Comparison of ENCODE assay signal across 8 cellular contexts in the genomic region with DNA sequence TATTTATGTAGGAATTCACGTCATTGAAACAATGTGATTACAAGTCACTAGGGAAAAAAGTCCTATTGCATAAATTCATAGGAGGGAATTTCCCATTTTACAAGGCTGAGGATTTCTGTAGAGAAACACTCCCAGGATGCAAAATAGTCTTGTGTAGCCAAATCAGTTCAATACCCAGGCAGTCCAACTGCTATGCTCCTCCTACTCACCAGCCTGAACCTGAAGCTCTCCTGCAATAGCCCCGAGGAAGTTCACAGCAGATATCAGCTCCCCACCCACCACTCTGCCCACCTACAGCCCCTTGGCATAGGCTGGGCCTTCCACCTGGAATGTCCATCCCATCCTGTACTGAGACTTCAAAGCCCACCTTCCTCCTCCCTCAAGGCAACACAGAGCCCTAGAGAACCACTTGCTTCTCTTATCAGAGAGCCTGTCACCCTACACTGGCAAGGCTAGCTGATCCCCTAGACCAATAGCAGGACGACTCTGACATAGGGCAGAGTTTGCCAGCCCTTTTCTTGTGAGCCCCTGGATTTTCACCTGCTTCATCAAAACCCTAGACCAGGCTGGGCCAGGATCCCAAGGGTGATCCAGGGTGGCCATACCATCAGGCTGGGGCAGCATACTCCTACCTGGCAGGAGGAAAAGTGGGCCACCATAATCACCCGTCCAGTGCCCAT. TPM values are rescaled to one million over a fixed set of nuclear protein-coding genes. Genes with fewer than 3 reads are reported as not detected.
DNase-seq lines count a peak whose midpoint lies in the region; ATAC-seq and TF ChIP-seq lines count a peak whose summit lies in the region.

No MANE protein-coding gene starts in this region.

- TF ChIP-seq CTCF in Calu3 (IDR thresholded peaks at IDR 0.05; ENCODE audit: unreplicated experiment) (no peak), kidney epithelial cell (IDR thresholded peaks at IDR 0.05; ENCODE audit: insufficient read depth, low read length, poor library complexity, severe bottlenecking) (no peak), testis (IDR thresholded peaks at IDR 0.05) (no peak)

- BruUV-seq in Calu3 (replicated peaks; lab: Mats Ljungman, UMichigan) = no TSS peak

- no peaks in the 10 kb centered on the region for H3K9me3 ChIP-seq in testis

- CTCF ChIA-PET in Calu3 (lab: Charles Lee) = no interaction called here

- peaks cover 50% of the 10 kb centered on the region for H3K36me3 Mint-ChIP-seq in Calu3 (ENCODE audit: insufficient read depth, unreplicated experiment)

- no peak for ATAC-seq in GM21423 (IDR thresholded peaks at IDR 0.05; ENCODE audit: unreplicated experiment)
- ATAC-seq in GM19324 (IDR thresholded peaks at IDR 0.05; ENCODE audit: low FRiP score, unreplicated experiment) = no peak

- H3K27ac ChIP-seq in angular gyrus (ENCODE audit: low read depth, low read length) (peak overlapping the region; percentile 51), testis (peak overlapping the region; percentile 88 to 89)

- H3K27me3 ChIP-seq in kidney epithelial cell (ENCODE audit: control insufficient read depth, insufficient read depth, low read length) = no peaks in the 10 kb centered on the region
- no peaks in the 10 kb centered on the region for H3K27me3 ChIP-seq in testis

- peak overlapping the region; percentile 96 for H3K4me3 ChIP-seq in kidney epithelial cell (ENCODE audit: low read depth, low read length)
- H3K4me3 ChIP-seq in testis = peak overlapping the region in 1 of 2 donors; percentile 94

- H3K4me1 ChIP-seq in testis = peaks cover 19% of the 10 kb centered on the region

- H3K36me3 ChIP-seq in kidney epithelial cell (ENCODE audit: control insufficient read depth, insufficient read depth, low read length) (peaks cover 1% of the 10 kb centered on the region), testis (ENCODE audit: low read depth, missing control alignments) (no peaks in the 10 kb centered on the region)

- H3K27me3 Mint-ChIP-seq in Calu3 (ENCODE audit: unreplicated experiment) = no peaks in the 10 kb centered on the region

- DNase-seq in Calu3 (no peak), HUDEP-2 (lab: John Stamatoyannopoulos, UW; ENCODE audit: unreplicated experiment in 76 of 76) (peak in 49 of 76 experiments; percentile 7 to 71 (median 38)), kidney epithelial cell (ENCODE audit: low read depth) (no peak), testis (peak; percentile 40)
- DNase-seq in activated CD4-positive, CD25-positive, alpha-beta regulatory T cell (lab: John Stamatoyannopoulos, UW) = no peak

- H3K27ac Mint-ChIP-seq in Calu3 (ENCODE audit: unreplicated experiment) = peak overlapping the region; percentile 44

- intact Hi-C loops in Calu3 (cut with micrococcal nuclease; ENCODE audit: unreplicated experiment) = loop anchor here (10.0 kb wide), 1 partner anchor 82 kb away; no protein-coding TSS in a partner anchor
- intact Hi-C loops in testis (cut with DNase I; ENCODE audit: low total_unique reads) = no loop called here

- no peak for TF ChIP-seq POLR2A in testis (IDR thresholded peaks at IDR 0.05)

- no peaks in the 10 kb centered on the region for H3K9me3 Mint-ChIP-seq in Calu3 (ENCODE audit: low read depth, unreplicated experiment)

- WGBS in testis, 2 donors = 37 to 43% methylated on average over 4 of the region's 4 CpGs

- H3K4me1 Mint-ChIP-seq in Calu3 (ENCODE audit: low read depth, unreplicated experiment) = peaks cover 26% of the 10 kb centered on the region

- H3K4me3 Mint-ChIP-seq in Calu3 (ENCODE audit: low read depth, unreplicated experiment) = peak overlapping the region; percentile 83

RNA-seq across cellular contexts. Expression of a gene that starts 1.5 kb away (rescaled TPM):
- total RNA-seq in Calu3 (2022) = 53.3 and 55.1 TPM in 2 replicates
- total RNA-seq in kidney epithelial cell = 74.5 and 93.0 TPM in 2 replicates
- total RNA-seq in testis = 100 to 1,000 TPM; 126 to 152 TPM
- 35.6 TPM for polyA plus RNA-seq in testis (ENCODE audit: insufficient read depth, low read depth, low replicate concordance)

RNA-seq across cellular contexts. Expression of a gene that starts 42.8 kb away (rescaled TPM):
- total RNA-seq in Calu3 (2022) (4.4 and 5.5 TPM in 2 replicates), kidney epithelial cell (10.9 and 16.7 TPM in 2 replicates), testis (10 to 100 TPM; 75.6 to 96.1 TPM)
- polyA plus RNA-seq in testis (ENCODE audit: insufficient read depth, low read depth, low replicate concordance) = 55.4 TPM

RNA-seq across cellular contexts. Expression of a gene that starts 58.4 kb away (rescaled TPM):
- total RNA-seq in Calu3 (2022) = 64.1 and 66.5 TPM in 2 replicates
- total RNA-seq in kidney epithelial cell = 63.7 and 81.6 TPM in 2 replicates
- total RNA-seq in testis = 100 to 1,000 TPM; 107 to 136 TPM
- 68.3 TPM for polyA plus RNA-seq in testis (ENCODE audit: insufficient read depth, low read depth, low replicate concordance)

RNA-seq across cellular contexts. Expression of a gene that starts 59.1 kb away (rescaled TPM):
- total RNA-seq in Calu3 (2022) (10.4 and 11.3 TPM in 2 replicates), kidney epithelial cell (19.4 and 23.7 TPM in 2 replicates), testis (10 to 100 TPM; 50.7 to 55.0 TPM)
- polyA plus RNA-seq in testis (ENCODE audit: insufficient read depth, low read depth, low replicate concordance) = 141 TPM

Comparison
In these comparisons a context has a peak if more than half of its experiments do, and no peak if none do; other contexts are left out.
1. DNase-seq: peak in HUDEP-2 (49 of 76) and testis (single experiment); none in Calu3 (single experiment), kidney epithelial cell (single experiment) and activated CD4-positive, CD25-positive, alpha-beta regulatory T cell (0 of 4).